9 cellular contexts compared by ENCODE assay signal in the genomic region with DNA sequence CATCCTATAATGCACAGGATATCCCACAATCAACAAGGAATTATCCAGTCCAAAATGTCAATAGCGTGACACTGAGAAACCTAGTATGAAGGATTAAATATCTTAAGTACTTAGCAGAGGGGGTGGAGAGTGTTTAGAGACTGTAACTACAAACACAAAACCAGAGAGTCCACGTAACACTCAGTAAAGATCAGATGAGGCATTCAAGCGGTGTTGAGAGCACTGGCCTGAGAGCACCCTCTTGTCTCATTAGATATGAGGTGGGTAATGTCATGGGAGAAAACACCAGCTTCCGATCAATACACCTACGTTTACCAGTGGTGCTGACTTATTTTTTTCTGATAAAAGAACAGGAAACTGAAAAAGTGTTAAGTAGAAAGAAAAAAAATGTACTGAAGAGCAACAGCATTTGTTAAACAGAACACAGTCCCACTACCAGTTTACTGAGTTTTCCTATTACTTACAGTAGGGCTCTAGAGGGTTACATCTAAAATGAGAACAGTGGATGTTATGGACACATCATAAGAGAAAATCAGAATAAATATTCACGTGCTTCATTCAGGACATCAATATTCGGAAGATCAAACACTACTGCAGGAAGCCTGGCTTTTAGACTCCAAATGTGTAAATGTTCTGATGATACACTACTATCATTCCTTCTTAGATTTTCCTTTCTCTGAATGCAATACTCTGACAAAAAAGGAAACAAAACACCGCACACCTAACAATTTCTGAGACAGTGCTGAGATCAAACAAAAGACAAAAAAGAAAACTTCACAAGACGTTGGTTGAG. TPM values are rescaled to one million over a fixed set of nuclear protein-coding genes. Genes with fewer than 3 reads are reported as not detected.
A peak's percentile ranks its signal among the peaks of the same experiment; 100 is the strongest.
DNase-seq lines count a peak whose midpoint lies in the region; ATAC-seq and TF ChIP-seq lines count a peak whose summit lies in the region.
"Had no signal": no experiment of that assay in that cellular context is flagged by ENCODE, and none has a peak within 500 bp of the region (broad histone marks: within the 10 kb centered on the region; RNA-seq: fewer than 3 reads in every experiment).

No MANE protein-coding gene starts in this region.

- H3K36me3 Mint-ChIP-seq in activated CD4-positive, alpha-beta T cell treated with anti-CD3 and anti-CD28 coated beads for 36 hours (ENCODE audit: low read depth), result no peaks in the 10 kb centered on the region
- H3K36me3 Mint-ChIP-seq in WTC11 (no peaks in the 10 kb centered on the region), endothelial cell (ENCODE audit: low read depth, unreplicated experiment) (peaks cover 23% of the 10 kb centered on the region)

- TF ChIP-seq CTCF in WTC11 (IDR thresholded peaks at IDR 0.05), result no peak
- no peak for TF ChIP-seq CTCF in endothelial cell (IDR thresholded peaks at IDR 0.05; ENCODE audit: unreplicated experiment)
- TF ChIP-seq CTCF in OCI-LY7 (conservative IDR thresholded peaks at IDR 0.05; ENCODE audit: low read length), result no peak

- H3K4me1 ChIP-seq in stomach smooth muscle (ENCODE audit: control insufficient read depth, insufficient read depth, low read length) (peaks cover 6% of the 10 kb centered on the region), OCI-LY7 (ENCODE audit: insufficient read depth, low read length, poor library complexity, severe bottlenecking) (no peaks in the 10 kb centered on the region)

- H3K9me3 ChIP-seq in stomach smooth muscle (ENCODE audit: control insufficient read depth in 2 of 2, low read length in 2 of 2) (no peaks in the 10 kb centered on the region), OCI-LY7 (ENCODE audit: low read length) (no peaks in the 10 kb centered on the region)

- peak; percentile 64 for ATAC-seq in activated CD4-positive, alpha-beta T cell treated with anti-CD3 and anti-CD28 coated beads for 36 hours
- ATAC-seq in WTC11 (no peak), left cardiac atrium (no peak)

- H3K9ac ChIP-seq in stomach smooth muscle (ENCODE audit: low read length in 2 of 2), result peak overlapping the region in 1 of 2 donors; percentile 32

- intact Hi-C loops in activated CD4-positive, alpha-beta T cell treated with anti-CD3 and anti-CD28 coated beads for 36 hours (cut with DNase I, micrococcal nuclease), result loop anchor here (1.0 to 10.0 kb wide), 12 partner anchors 24 to 1402 kb away; partner anchors contain the start of genes CEP85L (in 2 of the 2), ASF1A (in 1 of the 2), MAN1A1 (in 1 of the 2) and NUS1 (in 1 of the 2)
- intact Hi-C loops in OCI-LY7 (cut with micrococcal nuclease; ENCODE audit: unreplicated experiment), result no loop called here
- intact Hi-C loops in left cardiac atrium (cut with DNase I), result no loop called here

- H3K9me3 Mint-ChIP-seq in activated CD4-positive, alpha-beta T cell treated with anti-CD3 and anti-CD28 coated beads for 36 hours (ENCODE audit: low read depth), result no peaks in the 10 kb centered on the region
- H3K9me3 Mint-ChIP-seq in WTC11 (peaks cover 8% of the 10 kb centered on the region), endothelial cell (ENCODE audit: unreplicated experiment) (no peaks in the 10 kb centered on the region)

- no peak overlapping the region for H3K4me2 ChIP-seq in OCI-LY7 (ENCODE audit: low read length)

- peak; percentile 61 for DNase-seq in activated CD4-positive, alpha-beta T cell treated with anti-CD3 and anti-CD28 coated beads for 36 hours
- no peak for DNase-seq in activated CD4-positive, alpha-beta T cell treated with anti-CD3 and anti-CD28 coated beads for 1 hour
- DNase-seq in WTC11 (ENCODE audit: low spot score) (no peak), endothelial cell (ENCODE audit: low spot score) (no peak), OCI-LY7 (ENCODE audit: low spot score) (no peak), left cardiac atrium (no peak), Ammon's horn (ENCODE audit: low spot score) (no peak)
- DNase-seq: T-helper 9 cell had no signal

- H3K27ac ChIP-seq in stomach smooth muscle (ENCODE audit: low read length) (peak overlapping the region; percentile 2), OCI-LY7 (ENCODE audit: low read depth, low read length, poor library complexity, severe bottlenecking) (no peak overlapping the region)

- no peaks in the 10 kb centered on the region for H3K36me3 ChIP-seq in stomach smooth muscle (ENCODE audit: control insufficient read depth in 2 of 2, insufficient read depth in 2 of 2, low read length in 2 of 2)
- no peaks in the 10 kb centered on the region for H3K36me3 ChIP-seq in OCI-LY7 (ENCODE audit: insufficient read depth, low read length)

- BruUV-seq in OCI-LY7 (replicated peaks; lab: Mats Ljungman, UMichigan), result no TSS peak

- no peak overlapping the region for H3K4me3 ChIP-seq in stomach smooth muscle (ENCODE audit: low read length in 2 of 2)
- H3K4me3 ChIP-seq in OCI-LY7 (ENCODE audit: low read depth, low read length, poor library complexity, severe bottlenecking), result no peak overlapping the region

- no peak overlapping the region for H2AFZ ChIP-seq in OCI-LY7 (ENCODE audit: low read length)

- POLR2A ChIA-PET in activated CD4-positive, alpha-beta T cell treated with anti-CD3 and anti-CD28 coated beads for 36 hours (lab: Charles Lee), result interaction anchor here (0.6 to 1.2 kb wide), 3 partner anchors 34 to 250 kb away, joined by 3 to 6 read pairs (median 5); no protein-coding TSS in a partner anchor
- POLR2A ChIA-PET in WTC11 (lab: Charles Lee) (no interaction called here), OCI-LY7 (lab: Charles Lee) (no interaction called here)

- H3K79me2 ChIP-seq in OCI-LY7 (ENCODE audit: insufficient read depth, low read depth, low read length), result no peaks in the 10 kb centered on the region

- CTCF ChIA-PET in activated CD4-positive, alpha-beta T cell treated with anti-CD3 and anti-CD28 coated beads for 36 hours (lab: Charles Lee), result interaction anchor here (1.0 to 1.7 kb wide), 3 partner anchors 24 to 34 kb away, joined by 3 to 6 read pairs (median 4); no protein-coding TSS in a partner anchor
- CTCF ChIA-PET in WTC11 (lab: Charles Lee) (no interaction called here), OCI-LY7 (lab: Charles Lee; ENCODE audit: unreplicated experiment) (no interaction called here)

- H3K9me2 ChIP-seq in OCI-LY7 (ENCODE audit: insufficient read depth, low read length), result no peaks in the 10 kb centered on the region

- H3K27ac Mint-ChIP-seq in activated CD4-positive, alpha-beta T cell treated with anti-CD3 and anti-CD28 coated beads for 36 hours, result peak overlapping the region; percentile 94
- H3K27ac Mint-ChIP-seq in WTC11, result no peak overlapping the region
- no peak overlapping the region for H3K27ac Mint-ChIP-seq in endothelial cell (ENCODE audit: unreplicated experiment)

- peaks cover 57% of the 10 kb centered on the region for H3K4me1 Mint-ChIP-seq in activated CD4-positive, alpha-beta T cell treated with anti-CD3 and anti-CD28 coated beads for 36 hours
- H3K4me1 Mint-ChIP-seq in WTC11, result peaks cover 35% of the 10 kb centered on the region
- peaks cover 44% of the 10 kb centered on the region for H3K4me1 Mint-ChIP-seq in endothelial cell (ENCODE audit: unreplicated experiment)

- H3K4me3 Mint-ChIP-seq in activated CD4-positive, alpha-beta T cell treated with anti-CD3 and anti-CD28 coated beads for 36 hours, result peak overlapping the region; percentile 77
- H3K4me3 Mint-ChIP-seq in WTC11 (peak overlapping the region; percentile 70), endothelial cell (ENCODE audit: unreplicated experiment) (peak overlapping the region; percentile 90)

- no peaks in the 10 kb centered on the region for H3K27me3 ChIP-seq in stomach smooth muscle (ENCODE audit: control insufficient read depth in 1 of 2, insufficient read depth in 2 of 2, low read length in 2 of 2)

- H3K27me3 Mint-ChIP-seq in activated CD4-positive, alpha-beta T cell treated with anti-CD3 and anti-CD28 coated beads for 36 hours, result no peaks in the 10 kb centered on the region
- H3K27me3 Mint-ChIP-seq in WTC11 (ENCODE audit: low read depth) (peaks cover 35% of the 10 kb centered on the region), endothelial cell (ENCODE audit: unreplicated experiment) (peaks cover 12% of the 10 kb centered on the region)

- no peaks in the 10 kb centered on the region for H4K20me1 ChIP-seq in OCI-LY7 (ENCODE audit: insufficient read depth, low read length)

TF ChIP-seq in WTC11, 78 proteins besides CTCF, POLR2A, EP300 and RAD21:
- TF ChIP-seq MXD4 (CRISPR knock-in tag; IDR thresholded peaks at IDR 0.05; ENCODE audit: borderline replicate concordance) (no peak), CREB1 (CRISPR knock-in tag; IDR thresholded peaks at IDR 0.05) (no peak), FOXK1 (CRISPR knock-in tag; IDR thresholded peaks at IDR 0.05) (no peak), NFE2L1 (CRISPR knock-in tag; IDR thresholded peaks at IDR 0.05) (no peak), JUN (CRISPR knock-in tag; IDR thresholded peaks at IDR 0.05) (no peak)
- TF ChIP-seq, protein P1, sequence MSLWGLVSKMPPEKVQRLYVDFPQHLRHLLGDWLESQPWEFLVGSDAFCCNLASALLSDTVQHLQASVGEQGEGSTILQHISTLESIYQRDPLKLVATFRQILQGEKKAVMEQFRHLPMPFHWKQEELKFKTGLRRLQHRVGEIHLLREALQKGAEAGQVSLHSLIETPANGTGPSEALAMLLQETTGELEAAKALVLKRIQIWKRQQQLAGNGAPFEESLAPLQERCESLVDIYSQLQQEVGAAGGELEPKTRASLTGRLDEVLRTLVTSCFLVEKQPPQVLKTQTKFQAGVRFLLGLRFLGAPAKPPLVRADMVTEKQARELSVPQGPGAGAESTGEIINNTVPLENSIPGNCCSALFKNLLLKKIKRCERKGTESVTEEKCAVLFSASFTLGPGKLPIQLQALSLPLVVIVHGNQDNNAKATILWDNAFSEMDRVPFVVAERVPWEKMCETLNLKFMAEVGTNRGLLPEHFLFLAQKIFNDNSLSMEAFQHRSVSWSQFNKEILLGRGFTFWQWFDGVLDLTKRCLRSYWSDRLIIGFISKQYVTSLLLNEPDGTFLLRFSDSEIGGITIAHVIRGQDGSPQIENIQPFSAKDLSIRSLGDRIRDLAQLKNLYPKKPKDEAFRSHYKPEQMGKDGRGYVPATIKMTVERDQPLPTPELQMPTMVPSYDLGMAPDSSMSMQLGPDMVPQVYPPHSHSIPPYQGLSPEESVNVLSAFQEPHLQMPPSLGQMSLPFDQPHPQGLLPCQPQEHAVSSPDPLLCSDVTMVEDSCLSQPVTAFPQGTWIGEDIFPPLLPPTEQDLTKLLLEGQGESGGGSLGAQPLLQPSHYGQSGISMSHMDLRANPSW (CRISPR knock-in tag; conservative IDR thresholded peaks at IDR 0.05; ENCODE audit: low read depth), result no peak

RNA-seq across cellular contexts. Expression of gene FAM184A, which starts 2.1 kb away (rescaled TPM):
- total RNA-seq in activated CD4-positive, alpha-beta T cell treated with anti-CD3 and anti-CD28 coated beads for 36 hours, result 10 to 100 TPM; 13.8 to 14.5 TPM
- total RNA-seq in WTC11 (2021) (13.3 to 19.2 TPM (median 16.2 TPM) in 3 replicates), endothelial cell (ENCODE audit: unreplicated experiment) (134 TPM), OCI-LY7 (2022) (not detected in 2 replicates), left cardiac atrium (1 to 10 TPM; 2.2 to 3.9 TPM)
- total RNA-seq in OCI-LY7 (2014; rRNA removed; shearing (Covaris generic)), result not detected in 2 replicates

Comparison
In these comparisons a context has a peak if more than half of its experiments do, and no peak if none do; other contexts are left out.
1. intact Hi-C loops: an anchor here in activated CD4-positive, alpha-beta T cell treated with anti-CD3 and anti-CD28 coated beads for 36 hours (1.0 to 10.0 kb wide); none called in OCI-LY7 and left cardiac atrium.